In the genomic region with DNA sequence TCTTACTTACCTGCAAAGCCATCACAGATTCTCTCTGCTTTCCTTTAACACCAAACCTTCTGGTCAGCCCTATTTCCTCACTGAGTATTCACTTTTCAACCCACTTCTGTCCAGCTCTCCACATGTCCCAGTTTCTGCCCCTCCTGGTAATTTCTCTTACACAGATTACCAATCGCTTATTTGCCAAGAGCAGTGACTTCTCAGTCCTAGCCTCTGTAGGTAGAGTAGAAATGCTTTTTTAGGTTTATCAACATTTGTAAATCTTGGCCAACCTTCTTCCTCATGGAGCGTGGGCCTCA, we compare ENCODE assay signal across 14 cellular contexts. TPM values are rescaled to one million over a fixed set of nuclear protein-coding genes. Genes with fewer than 3 reads are reported as not detected.
DNase-seq lines count a peak whose midpoint lies in the region; ATAC-seq, FAIRE-seq and TF ChIP-seq lines count a peak whose summit lies in the region.
"Had no signal": no experiment of that assay in that cellular context is flagged by ENCODE, and none has a peak within 500 bp of the region (broad histone marks: within the 10 kb centered on the region; RNA-seq: fewer than 3 reads in every experiment).

No MANE protein-coding gene starts in this region.

- no peaks in the 10 kb centered on the region for H3K27me3 Mint-ChIP-seq in activated CD8-positive, alpha-beta T cell treated with anti-CD3 and anti-CD28 coated beads for 36 hours

- H3K4me3 Mint-ChIP-seq in activated CD8-positive, alpha-beta T cell treated with anti-CD3 and anti-CD28 coated beads for 36 hours = no peak overlapping the region

- H3K9me3 ChIP-seq in iPS-20b (ENCODE audit: insufficient read depth, low read depth, low read length) = no peaks in the 10 kb centered on the region
- H3K9me3 ChIP-seq in pancreas = no peaks in the 10 kb centered on the region
- H3K9me3 ChIP-seq: adrenal gland, BLaER1, MG63, spleen had no signal

- ATAC-seq in activated CD8-positive, alpha-beta T cell treated with anti-CD3 and anti-CD28 coated beads for 36 hours = no peak
- no peak for ATAC-seq in pancreas
- ATAC-seq in GM18505 (IDR thresholded peaks at IDR 0.05; ENCODE audit: unreplicated experiment) = no peak

- H3K4me3 ChIP-seq in GM12864 (ENCODE audit: low read depth, low read length) (no peak overlapping the region), iPS-20b (ENCODE audit: low read length) (no peak overlapping the region; the same call in 1 of the 2 replicates), pancreas (no peak overlapping the region)
- H3K4me3 ChIP-seq: adrenal gland, BLaER1, MG63, spleen had no signal

- H3K9ac ChIP-seq in iPS-20b (ENCODE audit: low read depth, low read length) = peak overlapping the region; percentile 5; the same call in 1 of the 2 replicates
- H3K9ac ChIP-seq: BLaER1 had no signal

- CTCF ChIA-PET in activated CD8-positive, alpha-beta T cell treated with anti-CD3 and anti-CD28 coated beads for 36 hours (lab: Charles Lee) = interaction anchor here (0.6 to 7.8 kb wide), 17 partner anchors 10 to 163 kb away, joined by 3 to 76 read pairs (median 4); a partner anchor contains a TSS

- H3K4me1 ChIP-seq in iPS-20b (ENCODE audit: insufficient read depth, low read length) = peaks cover 38% of the 10 kb centered on the region
- H3K4me1 ChIP-seq in pancreas = peaks cover 0 to 5% (median 0%) of the 10 kb centered on the region in 3 donors
- H3K4me1 ChIP-seq: BLaER1 had no signal

- H3K36me3 Mint-ChIP-seq in activated CD8-positive, alpha-beta T cell treated with anti-CD3 and anti-CD28 coated beads for 36 hours (ENCODE audit: low read depth) = peaks cover 24% of the 10 kb centered on the region

- H3K36me3 ChIP-seq in iPS-20b (ENCODE audit: insufficient read depth, low read depth, low read length) (no peaks in the 10 kb centered on the region), pancreas (no peaks in the 10 kb centered on the region)
- H3K36me3 ChIP-seq: adrenal gland, MG63, spleen had no signal

- peaks cover 83% of the 10 kb centered on the region for H3K4me1 Mint-ChIP-seq in activated CD8-positive, alpha-beta T cell treated with anti-CD3 and anti-CD28 coated beads for 36 hours (ENCODE audit: low read depth)

- no peaks in the 10 kb centered on the region for H3K27me3 ChIP-seq in iPS-20b (ENCODE audit: insufficient read depth, low read length)
- no peaks in the 10 kb centered on the region for H3K27me3 ChIP-seq in pancreas
- H3K27me3 ChIP-seq: adrenal gland, BLaER1, MG63, spleen had no signal

- H3K9me3 Mint-ChIP-seq in activated CD8-positive, alpha-beta T cell treated with anti-CD3 and anti-CD28 coated beads for 36 hours = no peaks in the 10 kb centered on the region

- H3K27ac ChIP-seq in C4-2B (no peak overlapping the region), iPS-20b (ENCODE audit: low read length) (no peak overlapping the region), pancreas (no peak overlapping the region)
- H3K27ac ChIP-seq: adrenal gland, BLaER1, spleen had no signal

- intact Hi-C loops in activated CD8-positive, alpha-beta T cell treated with anti-CD3 and anti-CD28 coated beads for 36 hours (cut with micrococcal nuclease) = no loop called here
- intact Hi-C loops in pancreas (cut with DNase I) = loop anchor here in 1 of 3 donors (5.0 kb wide), 1 partner anchor 112 kb away; no protein-coding TSS in a partner anchor

- DNase-seq in GM12864 (ENCODE audit: low read depth) (no peak), pancreas (no peak), NCI-H1417 (lab: John Stamatoyannopoulos, UW) (no peak)
- DNase-seq in activated CD8-positive, alpha-beta T cell treated with anti-CD3 and anti-CD28 coated beads for 36 hours = no peak
- DNase-seq: adrenal gland, cerebellar nuclear complex, MG63, NCI-H2081 treated with DMSO at 0.1 percent for 48 hours, occipital lobe, spleen had no signal

- POLR2A ChIA-PET in activated CD8-positive, alpha-beta T cell treated with anti-CD3 and anti-CD28 coated beads for 36 hours (lab: Charles Lee) = interaction anchor here (1.1 to 1.5 kb wide), 3 partner anchors 12 to 75 kb away, joined by 3 to 5 read pairs (median 3); a partner anchor contains a TSS

- H3K27ac Mint-ChIP-seq in activated CD8-positive, alpha-beta T cell treated with anti-CD3 and anti-CD28 coated beads for 36 hours = peak overlapping the region; percentile 64

- TF ChIP-seq POLR2A in GM18505 (IDR thresholded peaks at IDR 0.05; ENCODE audit: borderline replicate concordance, extremely low read depth, insufficient read depth, insufficient read length) = no peak

- 77 to 79% methylated on average over 2 of the region's 2 CpGs for WGBS in pancreas, 2 donors

- FAIRE-seq in pancreas (lab: Jason Lieb, UNC) = no peak

- TF ChIP-seq CTCF in C4-2B (conservative IDR thresholded peaks at IDR 0.05) (peak; percentile 68), GM12864 (IDR thresholded peaks at IDR 0.05; ENCODE audit: low read depth, low read length, missing control alignments) (peak; percentile 2), pancreas (IDR thresholded peaks at IDR 0.05) (no peak)
- no peak for TF ChIP-seq CTCF in activated CD8-positive, alpha-beta T cell treated with anti-CD3 and anti-CD28 coated beads for 36 hours (IDR thresholded peaks at IDR 0.05)

RNA-seq across cellular contexts. Expression of a gene that starts 33.6 kb away (rescaled TPM):
- 10 to 100 TPM; 34.4 to 37.4 TPM for total RNA-seq in activated CD8-positive, alpha-beta T cell treated with anti-CD3 and anti-CD28 coated beads for 36 hours
- 1 to 10 TPM in 4 of 6 donors, under 1 TPM in 2; 0.63 to 3.5 (median 1.1) TPM for total RNA-seq in pancreas
- polyA plus RNA-seq in pancreas = 1 to 10 TPM in 1 of 2 donors, under 1 TPM in 1; 0.68 to 1.5 TPM

Comparison
In these comparisons a context has a peak if more than half of its experiments do, and no peak if none do; other contexts are left out.
1. CTCF ChIP-seq: peak in C4-2B (single experiment) and GM12864 (single experiment); none in activated CD8-positive, alpha-beta T cell treated with anti-CD3 and anti-CD28 coated beads for 36 hours (single experiment) and pancreas (0 of 4).
2. RNA of a gene that starts 33.6 kb away (total RNA-seq): 34.4 to 37.4 TPM in activated CD8-positive, alpha-beta T cell treated with anti-CD3 and anti-CD28 coated beads for 36 hours; 0.63 to 3.5 TPM in pancreas; every median in the first group is over 4 times any median in the second.